In the genomic region with DNA sequence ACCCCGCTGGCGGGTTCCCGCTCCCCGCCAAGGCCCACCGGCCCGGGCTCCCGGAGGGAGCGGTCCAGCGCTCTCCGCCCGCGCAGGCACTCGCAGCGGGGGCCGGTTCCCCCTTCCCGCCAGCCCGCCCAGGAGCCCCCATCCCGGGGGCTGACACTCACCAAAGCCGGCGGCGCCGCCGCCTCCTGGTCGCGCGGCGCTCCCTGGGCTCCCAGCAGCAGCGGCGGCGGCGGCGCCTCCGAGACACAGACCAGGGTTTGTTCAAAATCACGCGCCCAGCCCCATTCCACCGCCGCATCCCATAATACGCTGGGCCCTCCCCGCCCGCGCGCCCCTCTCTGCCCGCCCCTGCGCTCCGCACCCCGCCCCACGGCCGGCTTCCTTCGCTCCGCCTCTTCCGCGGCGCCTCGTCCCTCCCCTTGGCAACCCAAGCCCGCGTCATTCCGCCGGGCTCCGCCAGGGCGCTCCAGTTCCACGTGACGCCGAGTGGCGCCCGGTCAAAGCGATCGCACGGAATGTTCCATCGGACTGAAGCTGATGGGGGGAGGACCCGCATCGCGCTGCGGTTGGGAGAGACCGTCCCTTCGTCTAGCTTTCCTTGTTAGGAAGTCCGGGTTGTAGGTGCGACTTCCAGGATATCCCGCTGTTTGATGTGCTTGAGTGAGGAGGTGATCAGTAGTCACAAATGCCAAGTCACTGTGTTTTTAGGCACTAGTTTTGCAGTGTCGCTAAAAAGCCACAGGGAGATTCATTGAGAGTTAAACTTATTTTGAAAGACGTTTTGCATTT, we compare ENCODE assay signal across 8 cellular contexts. TPM values are rescaled to one million over a fixed set of nuclear protein-coding genes. Genes with fewer than 3 reads are reported as not detected.
A peak's percentile ranks its signal among the peaks of the same experiment; 100 is the strongest.
DNase-seq lines count a peak whose midpoint lies in the region; ATAC-seq and TF ChIP-seq lines count a peak whose summit lies in the region.

No MANE protein-coding gene starts in this region.

- peak overlapping the region; percentile 77 to 89 for H3K27ac ChIP-seq in coronary artery

- peak; percentile 73 for DNase-seq in BJ (ENCODE audit: low read depth)
- peak; percentile 86 for DNase-seq in GM19238 (ENCODE audit: insufficient read length, low spot score)
- DNase-seq in NCI-H510A treated with DMSO at 0.1 percent for 48 hours (lab: John Stamatoyannopoulos, UW) = peak; percentile 96
- DNase-seq in activated CD4-positive, alpha-beta T cell treated with anti-CD3 and anti-CD28 coated beads for 4 hours = peak; percentile 95 to 96
- DNase-seq in coronary artery (ENCODE audit: low spot score) = peak; percentile 98
- DNase-seq in left colon = peak; percentile 96 to 97
- peak; percentile 97 for DNase-seq in stimulated activated CD4-positive, alpha-beta T cell treated with anti-CD3 and anti-CD28 coated beads, Interleukin-1b, Interleukin-23, amount 100 ng/mL, for 48 hours

- CTCF ChIA-PET in BJ (lab: Yijun Ruan, JAX) = interaction anchor here (0.6 to 0.7 kb wide), 2 partner anchors 13 to 62 kb away, joined by 3 read pairs; no protein-coding TSS in a partner anchor

- H3K4me3 ChIP-seq in BJ (ENCODE audit: low read depth, low read length) (peak overlapping the region; percentile 70), coronary artery (peak overlapping the region; percentile 85)

- no peaks in the 10 kb centered on the region for H3K36me3 ChIP-seq in BJ (ENCODE audit: control insufficient read depth, insufficient read depth, low read length)

- intact Hi-C loops in left colon (cut with DNase I, micrococcal nuclease) = loop anchor here in 1 of 2 donors (5.0 kb wide), 1 partner anchor 111 kb away; a partner anchor contains a TSS

- POLR2A ChIA-PET in BJ (lab: Charles Lee) = interaction anchor here (0.6 kb wide), 1 partner anchor 22 kb away, joined by 4 read pairs; a partner anchor contains a TSS

- peak; percentile 63 for TF ChIP-seq CTCF in BJ (IDR thresholded peaks at IDR 0.05; ENCODE audit: insufficient read depth, low read depth, low read length)
- no peak for TF ChIP-seq CTCF in coronary artery (IDR thresholded peaks at IDR 0.05)

- ATAC-seq in HG03442 (IDR thresholded peaks at IDR 0.05; ENCODE audit: unreplicated experiment) (peak; percentile 78), left colon (peak; percentile 89)

- H3K27me3 ChIP-seq in BJ (ENCODE audit: control insufficient read depth, insufficient read depth, low read length) = no peaks in the 10 kb centered on the region

RNA-seq across cellular contexts. Expression of a gene that starts 2.2 kb away (rescaled TPM):
- 14.7 and 18.8 TPM in 2 replicates for polyA plus RNA-seq in BJ (2011; rRNA removed)
- 21.6 and 30.4 TPM in 2 replicates for polyA minus RNA-seq in BJ (2011; rRNA and poly(A)+ RNA removed)
- 10 to 100 TPM; 13.5 to 15.6 TPM for total RNA-seq in left colon

RNA-seq across cellular contexts. Expression of a gene that starts 22.2 kb away (rescaled TPM):
- 70.2 and 87.7 TPM in 2 replicates for polyA plus RNA-seq in BJ (2011; rRNA removed)
- 10.3 and 12.2 TPM in 2 replicates for polyA minus RNA-seq in BJ (2011; rRNA and poly(A)+ RNA removed)
- total RNA-seq in left colon = 10 to 100 TPM; 22.9 to 23.7 TPM

Comparison
In these comparisons a context has a peak if more than half of its experiments do, and no peak if none do; other contexts are left out.
1. Peak in every context shown above with its lines: DNase-seq, ATAC-seq, H3K4me3 ChIP-seq and H3K27ac ChIP-seq.